In the genomic region with DNA sequence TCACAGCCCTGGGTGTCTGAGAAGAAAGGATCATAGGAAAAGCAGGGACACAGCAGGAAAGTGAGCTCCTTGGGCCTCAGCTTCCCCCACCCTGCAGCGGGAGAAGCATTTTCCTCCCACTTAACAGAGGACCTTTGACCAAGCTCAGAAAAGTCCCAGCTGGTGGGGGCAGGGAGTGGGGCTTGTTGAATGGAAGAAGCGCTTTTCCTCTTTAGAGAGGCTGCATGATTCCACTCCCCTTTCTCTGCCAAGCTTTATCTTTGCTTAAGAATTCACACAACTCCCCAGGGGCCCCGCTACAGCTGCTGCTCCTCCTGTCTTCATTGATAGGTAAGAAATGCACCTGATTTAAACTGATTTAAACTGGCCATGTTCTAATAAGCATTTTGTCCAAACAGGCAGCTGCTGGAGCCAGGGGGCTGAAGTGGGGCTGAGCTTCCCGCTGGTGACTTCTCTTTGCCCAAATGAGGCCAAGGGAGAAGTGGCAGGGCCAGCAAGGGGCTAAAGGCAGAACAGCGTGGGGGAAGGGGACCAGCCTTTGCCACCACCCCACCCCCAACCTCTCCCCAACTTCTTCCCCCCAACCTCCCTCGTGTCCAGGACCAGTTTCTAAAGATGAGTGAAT, we compare ENCODE assay signal across 1 cellular context.
A peak's percentile ranks its signal among the peaks of the same experiment; 100 is the strongest.
TF ChIP-seq lines count a peak whose summit lies in the region.

No MANE protein-coding gene starts in this region.

TF ChIP-seq in WTC11, 78 proteins besides CTCF, POLR2A, EP300 and RAD21 (continued from another document):
- TF ChIP-seq NFYB (CRISPR knock-in tag; conservative IDR thresholded peaks at IDR 0.05; ENCODE audit: low read depth) (no peak), NFE2L1 (CRISPR knock-in tag; IDR thresholded peaks at IDR 0.05) (peak; percentile 52; the same call in 1 of the 2 replicates), SP1 (CRISPR knock-in tag; conservative IDR thresholded peaks at IDR 0.05) (peak; percentile 49), GABPB1 (CRISPR knock-in tag; IDR thresholded peaks at IDR 0.05) (no peak), TP53 (CRISPR knock-in tag; IDR thresholded peaks at IDR 0.05) (no peak), SOX15 (CRISPR knock-in tag; IDR thresholded peaks at IDR 0.05) (no peak), NR3C1 (CRISPR knock-in tag; conservative IDR thresholded peaks at IDR 0.05; ENCODE audit: low read depth) (no peak), TEAD1 (CRISPR knock-in tag; IDR thresholded peaks at IDR 0.05) (peak; percentile 46; the same call in 1 of the 2 replicates)
- TF ChIP-seq, protein P1, sequence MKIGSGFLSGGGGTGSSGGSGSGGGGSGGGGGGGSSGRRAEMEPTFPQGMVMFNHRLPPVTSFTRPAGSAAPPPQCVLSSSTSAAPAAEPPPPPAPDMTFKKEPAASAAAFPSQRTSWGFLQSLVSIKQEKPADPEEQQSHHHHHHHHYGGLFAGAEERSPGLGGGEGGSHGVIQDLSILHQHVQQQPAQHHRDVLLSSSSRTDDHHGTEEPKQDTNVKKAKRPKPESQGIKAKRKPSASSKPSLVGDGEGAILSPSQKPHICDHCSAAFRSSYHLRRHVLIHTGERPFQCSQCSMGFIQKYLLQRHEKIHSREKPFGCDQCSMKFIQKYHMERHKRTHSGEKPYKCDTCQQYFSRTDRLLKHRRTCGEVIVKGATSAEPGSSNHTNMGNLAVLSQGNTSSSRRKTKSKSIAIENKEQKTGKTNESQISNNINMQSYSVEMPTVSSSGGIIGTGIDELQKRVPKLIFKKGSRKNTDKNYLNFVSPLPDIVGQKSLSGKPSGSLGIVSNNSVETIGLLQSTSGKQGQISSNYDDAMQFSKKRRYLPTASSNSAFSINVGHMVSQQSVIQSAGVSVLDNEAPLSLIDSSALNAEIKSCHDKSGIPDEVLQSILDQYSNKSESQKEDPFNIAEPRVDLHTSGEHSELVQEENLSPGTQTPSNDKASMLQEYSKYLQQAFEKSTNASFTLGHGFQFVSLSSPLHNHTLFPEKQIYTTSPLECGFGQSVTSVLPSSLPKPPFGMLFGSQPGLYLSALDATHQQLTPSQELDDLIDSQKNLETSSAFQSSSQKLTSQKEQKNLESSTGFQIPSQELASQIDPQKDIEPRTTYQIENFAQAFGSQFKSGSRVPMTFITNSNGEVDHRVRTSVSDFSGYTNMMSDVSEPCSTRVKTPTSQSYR (CRISPR knock-in tag; IDR thresholded peaks at IDR 0.05): peak; percentile 80
- TF ChIP-seq, protein P2, sequence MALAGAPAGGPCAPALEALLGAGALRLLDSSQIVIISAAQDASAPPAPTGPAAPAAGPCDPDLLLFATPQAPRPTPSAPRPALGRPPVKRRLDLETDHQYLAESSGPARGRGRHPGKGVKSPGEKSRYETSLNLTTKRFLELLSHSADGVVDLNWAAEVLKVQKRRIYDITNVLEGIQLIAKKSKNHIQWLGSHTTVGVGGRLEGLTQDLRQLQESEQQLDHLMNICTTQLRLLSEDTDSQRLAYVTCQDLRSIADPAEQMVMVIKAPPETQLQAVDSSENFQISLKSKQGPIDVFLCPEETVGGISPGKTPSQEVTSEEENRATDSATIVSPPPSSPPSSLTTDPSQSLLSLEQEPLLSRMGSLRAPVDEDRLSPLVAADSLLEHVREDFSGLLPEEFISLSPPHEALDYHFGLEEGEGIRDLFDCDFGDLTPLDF (CRISPR knock-in tag; IDR thresholded peaks at IDR 0.05): no peak
- TF ChIP-seq, protein P3, sequence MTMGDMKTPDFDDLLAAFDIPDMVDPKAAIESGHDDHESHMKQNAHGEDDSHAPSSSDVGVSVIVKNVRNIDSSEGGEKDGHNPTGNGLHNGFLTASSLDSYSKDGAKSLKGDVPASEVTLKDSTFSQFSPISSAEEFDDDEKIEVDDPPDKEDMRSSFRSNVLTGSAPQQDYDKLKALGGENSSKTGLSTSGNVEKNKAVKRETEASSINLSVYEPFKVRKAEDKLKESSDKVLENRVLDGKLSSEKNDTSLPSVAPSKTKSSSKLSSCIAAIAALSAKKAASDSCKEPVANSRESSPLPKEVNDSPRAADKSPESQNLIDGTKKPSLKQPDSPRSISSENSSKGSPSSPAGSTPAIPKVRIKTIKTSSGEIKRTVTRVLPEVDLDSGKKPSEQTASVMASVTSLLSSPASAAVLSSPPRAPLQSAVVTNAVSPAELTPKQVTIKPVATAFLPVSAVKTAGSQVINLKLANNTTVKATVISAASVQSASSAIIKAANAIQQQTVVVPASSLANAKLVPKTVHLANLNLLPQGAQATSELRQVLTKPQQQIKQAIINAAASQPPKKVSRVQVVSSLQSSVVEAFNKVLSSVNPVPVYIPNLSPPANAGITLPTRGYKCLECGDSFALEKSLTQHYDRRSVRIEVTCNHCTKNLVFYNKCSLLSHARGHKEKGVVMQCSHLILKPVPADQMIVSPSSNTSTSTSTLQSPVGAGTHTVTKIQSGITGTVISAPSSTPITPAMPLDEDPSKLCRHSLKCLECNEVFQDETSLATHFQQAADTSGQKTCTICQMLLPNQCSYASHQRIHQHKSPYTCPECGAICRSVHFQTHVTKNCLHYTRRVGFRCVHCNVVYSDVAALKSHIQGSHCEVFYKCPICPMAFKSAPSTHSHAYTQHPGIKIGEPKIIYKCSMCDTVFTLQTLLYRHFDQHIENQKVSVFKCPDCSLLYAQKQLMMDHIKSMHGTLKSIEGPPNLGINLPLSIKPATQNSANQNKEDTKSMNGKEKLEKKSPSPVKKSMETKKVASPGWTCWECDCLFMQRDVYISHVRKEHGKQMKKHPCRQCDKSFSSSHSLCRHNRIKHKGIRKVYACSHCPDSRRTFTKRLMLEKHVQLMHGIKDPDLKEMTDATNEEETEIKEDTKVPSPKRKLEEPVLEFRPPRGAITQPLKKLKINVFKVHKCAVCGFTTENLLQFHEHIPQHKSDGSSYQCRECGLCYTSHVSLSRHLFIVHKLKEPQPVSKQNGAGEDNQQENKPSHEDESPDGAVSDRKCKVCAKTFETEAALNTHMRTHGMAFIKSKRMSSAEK (CRISPR knock-in tag; IDR thresholded peaks at IDR 0.05; ENCODE audit: borderline replicate concordance): no peak
- TF ChIP-seq, protein P4, sequence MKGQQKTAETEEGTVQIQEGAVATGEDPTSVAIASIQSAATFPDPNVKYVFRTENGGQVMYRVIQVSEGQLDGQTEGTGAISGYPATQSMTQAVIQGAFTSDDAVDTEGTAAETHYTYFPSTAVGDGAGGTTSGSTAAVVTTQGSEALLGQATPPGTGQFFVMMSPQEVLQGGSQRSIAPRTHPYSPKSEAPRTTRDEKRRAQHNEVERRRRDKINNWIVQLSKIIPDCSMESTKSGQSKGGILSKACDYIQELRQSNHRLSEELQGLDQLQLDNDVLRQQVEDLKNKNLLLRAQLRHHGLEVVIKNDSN (CRISPR knock-in tag; IDR thresholded peaks at IDR 0.05): no peak
- TF ChIP-seq, protein P5, sequence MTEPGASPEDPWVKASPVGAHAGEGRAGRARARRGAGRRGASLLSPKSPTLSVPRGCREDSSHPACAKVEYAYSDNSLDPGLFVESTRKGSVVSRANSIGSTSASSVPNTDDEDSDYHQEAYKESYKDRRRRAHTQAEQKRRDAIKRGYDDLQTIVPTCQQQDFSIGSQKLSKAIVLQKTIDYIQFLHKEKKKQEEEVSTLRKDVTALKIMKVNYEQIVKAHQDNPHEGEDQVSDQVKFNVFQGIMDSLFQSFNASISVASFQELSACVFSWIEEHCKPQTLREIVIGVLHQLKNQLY (CRISPR knock-in tag; IDR thresholded peaks at IDR 0.05): no peak
- TF ChIP-seq, protein P6, sequence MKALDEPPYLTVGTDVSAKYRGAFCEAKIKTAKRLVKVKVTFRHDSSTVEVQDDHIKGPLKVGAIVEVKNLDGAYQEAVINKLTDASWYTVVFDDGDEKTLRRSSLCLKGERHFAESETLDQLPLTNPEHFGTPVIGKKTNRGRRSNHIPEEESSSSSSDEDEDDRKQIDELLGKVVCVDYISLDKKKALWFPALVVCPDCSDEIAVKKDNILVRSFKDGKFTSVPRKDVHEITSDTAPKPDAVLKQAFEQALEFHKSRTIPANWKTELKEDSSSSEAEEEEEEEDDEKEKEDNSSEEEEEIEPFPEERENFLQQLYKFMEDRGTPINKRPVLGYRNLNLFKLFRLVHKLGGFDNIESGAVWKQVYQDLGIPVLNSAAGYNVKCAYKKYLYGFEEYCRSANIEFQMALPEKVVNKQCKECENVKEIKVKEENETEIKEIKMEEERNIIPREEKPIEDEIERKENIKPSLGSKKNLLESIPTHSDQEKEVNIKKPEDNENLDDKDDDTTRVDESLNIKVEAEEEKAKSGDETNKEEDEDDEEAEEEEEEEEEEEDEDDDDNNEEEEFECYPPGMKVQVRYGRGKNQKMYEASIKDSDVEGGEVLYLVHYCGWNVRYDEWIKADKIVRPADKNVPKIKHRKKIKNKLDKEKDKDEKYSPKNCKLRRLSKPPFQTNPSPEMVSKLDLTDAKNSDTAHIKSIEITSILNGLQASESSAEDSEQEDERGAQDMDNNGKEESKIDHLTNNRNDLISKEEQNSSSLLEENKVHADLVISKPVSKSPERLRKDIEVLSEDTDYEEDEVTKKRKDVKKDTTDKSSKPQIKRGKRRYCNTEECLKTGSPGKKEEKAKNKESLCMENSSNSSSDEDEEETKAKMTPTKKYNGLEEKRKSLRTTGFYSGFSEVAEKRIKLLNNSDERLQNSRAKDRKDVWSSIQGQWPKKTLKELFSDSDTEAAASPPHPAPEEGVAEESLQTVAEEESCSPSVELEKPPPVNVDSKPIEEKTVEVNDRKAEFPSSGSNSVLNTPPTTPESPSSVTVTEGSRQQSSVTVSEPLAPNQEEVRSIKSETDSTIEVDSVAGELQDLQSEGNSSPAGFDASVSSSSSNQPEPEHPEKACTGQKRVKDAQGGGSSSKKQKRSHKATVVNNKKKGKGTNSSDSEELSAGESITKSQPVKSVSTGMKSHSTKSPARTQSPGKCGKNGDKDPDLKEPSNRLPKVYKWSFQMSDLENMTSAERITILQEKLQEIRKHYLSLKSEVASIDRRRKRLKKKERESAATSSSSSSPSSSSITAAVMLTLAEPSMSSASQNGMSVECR (CRISPR knock-in tag; IDR thresholded peaks at IDR 0.05; ENCODE audit: borderline replicate concordance): 0 out of 2 replicates have a peak, but pooled peaks have one; percentile 44
- TF ChIP-seq, protein P7, sequence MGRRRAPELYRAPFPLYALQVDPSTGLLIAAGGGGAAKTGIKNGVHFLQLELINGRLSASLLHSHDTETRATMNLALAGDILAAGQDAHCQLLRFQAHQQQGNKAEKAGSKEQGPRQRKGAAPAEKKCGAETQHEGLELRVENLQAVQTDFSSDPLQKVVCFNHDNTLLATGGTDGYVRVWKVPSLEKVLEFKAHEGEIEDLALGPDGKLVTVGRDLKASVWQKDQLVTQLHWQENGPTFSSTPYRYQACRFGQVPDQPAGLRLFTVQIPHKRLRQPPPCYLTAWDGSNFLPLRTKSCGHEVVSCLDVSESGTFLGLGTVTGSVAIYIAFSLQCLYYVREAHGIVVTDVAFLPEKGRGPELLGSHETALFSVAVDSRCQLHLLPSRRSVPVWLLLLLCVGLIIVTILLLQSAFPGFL (CRISPR knock-in tag; IDR thresholded peaks at IDR 0.05; ENCODE audit: borderline replicate concordance): no peak
- TF ChIP-seq, protein P8, sequence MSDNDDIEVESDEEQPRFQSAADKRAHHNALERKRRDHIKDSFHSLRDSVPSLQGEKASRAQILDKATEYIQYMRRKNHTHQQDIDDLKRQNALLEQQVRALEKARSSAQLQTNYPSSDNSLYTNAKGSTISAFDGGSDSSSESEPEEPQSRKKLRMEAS (CRISPR knock-in tag; IDR thresholded peaks at IDR 0.05): 0 out of 2 replicates have a peak, but pooled peaks have one; percentile 35
- TF ChIP-seq, protein P9, sequence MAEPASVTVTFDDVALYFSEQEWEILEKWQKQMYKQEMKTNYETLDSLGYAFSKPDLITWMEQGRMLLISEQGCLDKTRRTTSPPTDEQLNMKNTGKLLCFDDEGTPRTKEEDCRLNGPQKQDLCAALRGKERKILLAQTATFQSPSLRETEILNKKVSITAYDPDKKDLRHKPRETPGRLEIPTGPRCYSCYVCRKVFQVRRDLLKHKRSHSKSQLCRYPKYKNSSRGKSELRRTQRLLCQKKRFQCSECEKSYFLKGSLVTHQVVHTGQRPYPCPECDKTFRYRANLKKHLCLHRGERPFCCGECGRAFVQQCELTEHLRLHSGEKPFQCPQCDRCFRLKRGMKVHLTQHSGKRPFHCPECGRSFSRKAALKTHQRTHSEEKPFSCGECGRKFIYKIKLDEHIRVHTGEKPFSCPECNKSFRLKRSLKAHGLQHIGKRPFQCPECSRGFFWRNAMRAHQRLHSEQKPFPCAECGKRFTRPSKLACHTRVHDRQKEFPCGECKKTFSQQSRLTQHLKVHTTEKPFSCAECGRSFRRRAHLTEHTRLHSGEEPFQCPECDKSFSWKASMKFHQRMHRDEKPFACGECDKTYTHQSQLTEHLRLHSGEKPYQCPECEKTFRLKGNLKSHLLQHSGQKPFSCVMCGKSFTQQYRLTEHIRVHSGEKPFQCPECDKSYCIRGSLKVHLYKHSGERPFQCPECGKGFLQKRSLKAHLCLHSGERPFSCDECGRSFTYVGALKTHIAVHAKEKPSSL (CRISPR knock-in tag; conservative IDR thresholded peaks at IDR 0.05): no peak
- TF ChIP-seq, protein P10, sequence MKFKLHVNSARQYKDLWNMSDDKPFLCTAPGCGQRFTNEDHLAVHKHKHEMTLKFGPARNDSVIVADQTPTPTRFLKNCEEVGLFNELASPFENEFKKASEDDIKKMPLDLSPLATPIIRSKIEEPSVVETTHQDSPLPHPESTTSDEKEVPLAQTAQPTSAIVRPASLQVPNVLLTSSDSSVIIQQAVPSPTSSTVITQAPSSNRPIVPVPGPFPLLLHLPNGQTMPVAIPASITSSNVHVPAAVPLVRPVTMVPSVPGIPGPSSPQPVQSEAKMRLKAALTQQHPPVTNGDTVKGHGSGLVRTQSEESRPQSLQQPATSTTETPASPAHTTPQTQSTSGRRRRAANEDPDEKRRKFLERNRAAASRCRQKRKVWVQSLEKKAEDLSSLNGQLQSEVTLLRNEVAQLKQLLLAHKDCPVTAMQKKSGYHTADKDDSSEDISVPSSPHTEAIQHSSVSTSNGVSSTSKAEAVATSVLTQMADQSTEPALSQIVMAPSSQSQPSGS (CRISPR knock-in tag; IDR thresholded peaks at IDR 0.05; ENCODE audit: borderline replicate concordance, low read depth): no peak
- TF ChIP-seq, protein P11, sequence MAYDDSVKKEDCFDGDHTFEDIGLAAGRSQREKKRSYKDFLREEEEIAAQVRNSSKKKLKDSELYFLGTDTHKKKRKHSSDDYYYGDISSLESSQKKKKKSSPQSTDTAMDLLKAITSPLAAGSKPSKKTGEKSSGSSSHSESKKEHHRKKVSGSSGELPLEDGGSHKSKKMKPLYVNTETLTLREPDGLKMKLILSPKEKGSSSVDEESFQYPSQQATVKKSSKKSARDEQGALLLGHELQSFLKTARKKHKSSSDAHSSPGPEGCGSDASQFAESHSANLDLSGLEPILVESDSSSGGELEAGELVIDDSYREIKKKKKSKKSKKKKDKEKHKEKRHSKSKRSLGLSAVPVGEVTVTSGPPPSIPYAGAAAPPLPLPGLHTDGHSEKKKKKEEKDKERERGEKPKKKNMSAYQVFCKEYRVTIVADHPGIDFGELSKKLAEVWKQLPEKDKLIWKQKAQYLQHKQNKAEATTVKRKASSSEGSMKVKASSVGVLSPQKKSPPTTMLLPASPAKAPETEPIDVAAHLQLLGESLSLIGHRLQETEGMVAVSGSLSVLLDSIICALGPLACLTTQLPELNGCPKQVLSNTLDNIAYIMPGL (CRISPR knock-in tag; IDR thresholded peaks at IDR 0.05): no peak
TF ChIP-seq in WTC11: peak in this region for 7.
